In the genomic region with DNA sequence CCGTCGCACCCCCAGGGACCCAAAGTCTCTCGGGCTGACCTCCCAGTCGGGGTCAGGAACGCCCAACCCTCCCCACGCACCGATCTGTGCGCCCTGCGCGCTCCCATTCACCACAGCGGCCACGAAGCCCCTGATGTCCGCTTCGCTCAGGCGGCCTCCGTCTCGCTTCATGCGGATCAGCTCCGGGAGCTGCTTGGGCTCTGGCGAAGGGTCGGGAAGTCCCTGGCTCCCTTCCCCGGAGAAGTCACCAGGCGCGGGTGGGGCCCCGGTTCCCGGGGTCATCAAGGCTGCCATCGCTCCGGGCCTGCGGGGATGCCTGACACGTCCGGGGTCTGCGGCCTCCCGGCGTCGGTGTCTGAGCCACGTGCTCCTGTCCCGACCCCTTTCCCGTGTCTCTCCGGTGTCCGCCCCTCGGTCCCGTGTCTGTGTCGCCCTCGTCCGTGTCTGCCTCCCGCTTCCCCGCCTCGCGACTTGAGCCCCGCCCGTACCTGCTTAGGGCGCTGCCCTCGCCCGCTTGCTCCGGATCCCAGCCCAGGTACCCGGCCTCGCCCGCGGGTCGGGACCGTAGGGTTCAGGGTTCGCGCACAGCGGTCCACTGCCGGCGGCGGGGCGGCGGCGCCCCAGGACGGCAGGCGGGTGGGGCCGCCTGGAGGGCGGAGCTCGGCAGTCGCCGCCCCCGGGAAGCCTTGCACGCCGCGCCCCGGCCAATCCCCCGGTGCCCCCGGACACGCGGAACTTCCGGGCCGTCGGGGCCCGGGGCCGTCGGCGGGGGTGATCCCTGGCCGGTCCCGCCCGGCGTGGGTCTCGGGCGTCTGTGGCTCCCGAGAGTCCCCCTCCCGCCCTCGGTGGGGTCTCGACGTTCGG, we compare ENCODE assay signal across 1 cellular context.
TF ChIP-seq lines count a peak whose summit lies in the region.

A gene with protein sequence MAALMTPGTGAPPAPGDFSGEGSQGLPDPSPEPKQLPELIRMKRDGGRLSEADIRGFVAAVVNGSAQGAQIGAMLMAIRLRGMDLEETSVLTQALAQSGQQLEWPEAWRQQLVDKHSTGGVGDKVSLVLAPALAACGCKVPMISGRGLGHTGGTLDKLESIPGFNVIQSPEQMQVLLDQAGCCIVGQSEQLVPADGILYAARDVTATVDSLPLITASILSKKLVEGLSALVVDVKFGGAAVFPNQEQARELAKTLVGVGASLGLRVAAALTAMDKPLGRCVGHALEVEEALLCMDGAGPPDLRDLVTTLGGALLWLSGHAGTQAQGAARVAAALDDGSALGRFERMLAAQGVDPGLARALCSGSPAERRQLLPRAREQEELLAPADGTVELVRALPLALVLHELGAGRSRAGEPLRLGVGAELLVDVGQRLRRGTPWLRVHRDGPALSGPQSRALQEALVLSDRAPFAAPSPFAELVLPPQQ (minus strand): TSS at position 597 of the 864 bp plus-strand sequence. CDS start 303 bp downstream, at position 294.

TF ChIP-seq in HepG2, 621 proteins besides CTCF, POLR2A, EP300 and RAD21 (continued from another document):
- TF ChIP-seq, protein P1, sequence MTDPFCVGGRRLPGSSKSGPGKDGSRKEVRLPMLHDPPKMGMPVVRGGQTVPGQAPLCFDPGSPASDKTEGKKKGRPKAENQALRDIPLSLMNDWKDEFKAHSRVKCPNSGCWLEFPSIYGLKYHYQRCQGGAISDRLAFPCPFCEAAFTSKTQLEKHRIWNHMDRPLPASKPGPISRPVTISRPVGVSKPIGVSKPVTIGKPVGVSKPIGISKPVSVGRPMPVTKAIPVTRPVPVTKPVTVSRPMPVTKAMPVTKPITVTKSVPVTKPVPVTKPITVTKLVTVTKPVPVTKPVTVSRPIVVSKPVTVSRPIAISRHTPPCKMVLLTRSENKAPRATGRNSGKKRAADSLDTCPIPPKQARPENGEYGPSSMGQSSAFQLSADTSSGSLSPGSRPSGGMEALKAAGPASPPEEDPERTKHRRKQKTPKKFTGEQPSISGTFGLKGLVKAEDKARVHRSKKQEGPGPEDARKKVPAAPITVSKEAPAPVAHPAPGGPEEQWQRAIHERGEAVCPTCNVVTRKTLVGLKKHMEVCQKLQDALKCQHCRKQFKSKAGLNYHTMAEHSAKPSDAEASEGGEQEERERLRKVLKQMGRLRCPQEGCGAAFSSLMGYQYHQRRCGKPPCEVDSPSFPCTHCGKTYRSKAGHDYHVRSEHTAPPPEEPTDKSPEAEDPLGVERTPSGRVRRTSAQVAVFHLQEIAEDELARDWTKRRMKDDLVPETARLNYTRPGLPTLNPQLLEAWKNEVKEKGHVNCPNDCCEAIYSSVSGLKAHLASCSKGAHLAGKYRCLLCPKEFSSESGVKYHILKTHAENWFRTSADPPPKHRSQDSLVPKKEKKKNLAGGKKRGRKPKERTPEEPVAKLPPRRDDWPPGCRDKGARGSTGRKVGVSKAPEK (CRISPR knock-in tag; IDR thresholded peaks at IDR 0.05; ENCODE audit: borderline replicate concordance), result no peak
- 0 out of 2 replicates have a peak, but pooled peaks have one; percentile 63 for TF ChIP-seq SNRNP70 (IDR thresholded peaks at IDR 0.05; ENCODE audit: low read depth, low read length)
- TF ChIP-seq SMARCE1 (IDR thresholded peaks at IDR 0.05; ENCODE audit: borderline replicate concordance), result no peak
- TF ChIP-seq, protein P2, sequence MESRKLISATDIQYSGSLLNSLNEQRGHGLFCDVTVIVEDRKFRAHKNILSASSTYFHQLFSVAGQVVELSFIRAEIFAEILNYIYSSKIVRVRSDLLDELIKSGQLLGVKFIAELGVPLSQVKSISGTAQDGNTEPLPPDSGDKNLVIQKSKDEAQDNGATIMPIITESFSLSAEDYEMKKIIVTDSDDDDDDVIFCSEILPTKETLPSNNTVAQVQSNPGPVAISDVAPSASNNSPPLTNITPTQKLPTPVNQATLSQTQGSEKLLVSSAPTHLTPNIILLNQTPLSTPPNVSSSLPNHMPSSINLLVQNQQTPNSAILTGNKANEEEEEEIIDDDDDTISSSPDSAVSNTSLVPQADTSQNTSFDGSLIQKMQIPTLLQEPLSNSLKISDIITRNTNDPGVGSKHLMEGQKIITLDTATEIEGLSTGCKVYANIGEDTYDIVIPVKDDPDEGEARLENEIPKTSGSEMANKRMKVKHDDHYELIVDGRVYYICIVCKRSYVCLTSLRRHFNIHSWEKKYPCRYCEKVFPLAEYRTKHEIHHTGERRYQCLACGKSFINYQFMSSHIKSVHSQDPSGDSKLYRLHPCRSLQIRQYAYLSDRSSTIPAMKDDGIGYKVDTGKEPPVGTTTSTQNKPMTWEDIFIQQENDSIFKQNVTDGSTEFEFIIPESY (CRISPR knock-in tag; IDR thresholded peaks at IDR 0.05), result no peak
- peak; percentile 9; the same call in 1 of the 2 replicates for TF ChIP-seq CBFB (CRISPR knock-in tag; IDR thresholded peaks at IDR 0.05)
- TF ChIP-seq, protein P3, sequence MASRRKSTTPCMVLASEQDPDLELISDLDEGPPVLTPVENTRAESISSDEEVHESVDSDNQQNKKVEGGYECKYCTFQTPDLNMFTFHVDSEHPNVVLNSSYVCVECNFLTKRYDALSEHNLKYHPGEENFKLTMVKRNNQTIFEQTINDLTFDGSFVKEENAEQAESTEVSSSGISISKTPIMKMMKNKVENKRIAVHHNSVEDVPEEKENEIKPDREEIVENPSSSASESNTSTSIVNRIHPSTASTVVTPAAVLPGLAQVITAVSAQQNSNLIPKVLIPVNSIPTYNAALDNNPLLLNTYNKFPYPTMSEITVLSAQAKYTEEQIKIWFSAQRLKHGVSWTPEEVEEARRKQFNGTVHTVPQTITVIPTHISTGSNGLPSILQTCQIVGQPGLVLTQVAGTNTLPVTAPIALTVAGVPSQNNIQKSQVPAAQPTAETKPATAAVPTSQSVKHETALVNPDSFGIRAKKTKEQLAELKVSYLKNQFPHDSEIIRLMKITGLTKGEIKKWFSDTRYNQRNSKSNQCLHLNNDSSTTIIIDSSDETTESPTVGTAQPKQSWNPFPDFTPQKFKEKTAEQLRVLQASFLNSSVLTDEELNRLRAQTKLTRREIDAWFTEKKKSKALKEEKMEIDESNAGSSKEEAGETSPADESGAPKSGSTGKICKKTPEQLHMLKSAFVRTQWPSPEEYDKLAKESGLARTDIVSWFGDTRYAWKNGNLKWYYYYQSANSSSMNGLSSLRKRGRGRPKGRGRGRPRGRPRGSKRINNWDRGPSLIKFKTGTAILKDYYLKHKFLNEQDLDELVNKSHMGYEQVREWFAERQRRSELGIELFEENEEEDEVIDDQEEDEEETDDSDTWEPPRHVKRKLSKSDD (CRISPR knock-in tag; IDR thresholded peaks at IDR 0.05; ENCODE audit: low read depth), result peak; percentile 6; the same call in 1 of the 2 replicates
- peak; percentile 80 for TF ChIP-seq ZC3H13 (CRISPR knock-in tag; IDR thresholded peaks at IDR 0.05)
- peak; percentile 69; the same call in 1 of the 2 replicates for TF ChIP-seq NRL (CRISPR knock-in tag; IDR thresholded peaks at IDR 0.05; ENCODE audit: borderline replicate concordance)
- peak; percentile 2; the same call in 1 of the 2 replicates for TF ChIP-seq ZNF724P (CRISPR knock-in tag; IDR thresholded peaks at IDR 0.05; ENCODE audit: borderline replicate concordance)
- TF ChIP-seq ZNF441 (CRISPR knock-in tag; IDR thresholded peaks at IDR 0.05; ENCODE audit: borderline replicate concordance), result peak; percentile 24
- TF ChIP-seq PRPF4 (IDR thresholded peaks at IDR 0.05; ENCODE audit: low read depth, low read length, poor library complexity, severe bottlenecking), result peak; percentile 66
- TF ChIP-seq ZNF20 (CRISPR knock-in tag; IDR thresholded peaks at IDR 0.05), result no peak
